1 cellular context compared by ENCODE assay signal in genomic region chr6:125986956-125987617, GRCh38.
TF ChIP-seq lines count a peak whose summit lies in the region.

No MANE protein-coding gene starts in this region.

TF ChIP-seq in GM23338, 12 proteins besides CTCF, POLR2A, EP300 and RAD21 (continued from another document):
- TF ChIP-seq REST (IDR thresholded peaks at IDR 0.05; ENCODE audit: unreplicated experiment) (no peak), ZNF462 (CRISPR knock-in tag; IDR thresholded peaks at IDR 0.05) (no peak)
